In genomic region chr2:20482711-20483110, GRCh38 we compare ENCODE assay signal across 17 cellular contexts. TPM values are rescaled to one million over a fixed set of nuclear protein-coding genes. Genes with fewer than 3 reads are reported as not detected.
DNase-seq lines count a peak whose midpoint lies in the region; ATAC-seq and TF ChIP-seq lines count a peak whose summit lies in the region.
"Had no signal": no experiment of that assay in that cellular context is flagged by ENCODE, and none has a peak within 500 bp of the region (broad histone marks: within the 10 kb centered on the region; RNA-seq: fewer than 3 reads in every experiment).

No MANE protein-coding gene starts in this region.

- DNase-seq in heart right ventricle (no peak), left cardiac atrium (no peak), caudate nucleus (lab: John Stamatoyannopoulos, UW) (no peak), gastrocnemius medialis (no peak), tibial nerve (ENCODE audit: low spot score in 2 of 2) (no peak), colonic mucosa (no peak), hepatocyte (ENCODE audit: low spot score) (no peak)
- DNase-seq: CD4-positive, alpha-beta memory T cell; H9; IMR-90; Kasumi-1; NCI-H1105 treated with DMSO at 0.1 percent for 48 hours; NCI-H1694 treated with DMSO at 0.1 percent for 48 hours; NCI-H2107; NCI-H2227 treated with DMSO at 0.1 percent for 48 hours; NCI-H524 treated with DMSO at 0.1 percent for 48 hours had no signal

- H3K27me3 ChIP-seq in heart right ventricle (no peaks in the 10 kb centered on the region), gastrocnemius medialis (no peaks in the 10 kb centered on the region), tibial nerve (no peaks in the 10 kb centered on the region), colonic mucosa (no peaks in the 10 kb centered on the region), hepatocyte (no peaks in the 10 kb centered on the region)

- no peak overlapping the region for H3K4me2 ChIP-seq in hepatocyte

- TF ChIP-seq CTCF in heart right ventricle (IDR thresholded peaks at IDR 0.05), result no peak
- TF ChIP-seq CTCF in gastrocnemius medialis (IDR thresholded peaks at IDR 0.05 in 4 of 5, conservative IDR thresholded peaks at IDR 0.05 in 1 of 5), result no peak
- TF ChIP-seq CTCF in tibial nerve (IDR thresholded peaks at IDR 0.05), result no peak
- TF ChIP-seq CTCF in colonic mucosa (IDR thresholded peaks at IDR 0.05), result no peak
- no peak for TF ChIP-seq CTCF in hepatocyte (IDR thresholded peaks at IDR 0.05; ENCODE audit: poor library complexity)

- H3K4me1 ChIP-seq in heart right ventricle (peaks cover 0 to 34% (median 14%) of the 10 kb centered on the region in 9 donors), gastrocnemius medialis (peaks cover 14 to 40% of the 10 kb centered on the region in 2 donors), tibial nerve (peaks cover 0 to 52% (median 26%) of the 10 kb centered on the region in 4 donors), colonic mucosa (no peaks in the 10 kb centered on the region), hepatocyte (ENCODE audit: insufficient read depth) (no peaks in the 10 kb centered on the region)

- no peak overlapping the region for H2AFZ ChIP-seq in hepatocyte

- TF ChIP-seq POLR2A in gastrocnemius medialis (IDR thresholded peaks at IDR 0.05), result no peak
- TF ChIP-seq POLR2A in tibial nerve (IDR thresholded peaks at IDR 0.05), result no peak

- H3K36me3 ChIP-seq in heart right ventricle (no peaks in the 10 kb centered on the region), gastrocnemius medialis (no peaks in the 10 kb centered on the region), tibial nerve (no peaks in the 10 kb centered on the region), colonic mucosa (no peaks in the 10 kb centered on the region), hepatocyte (replicated peaks; ENCODE audit: insufficient read depth, low read depth) (no peaks in the 10 kb centered on the region)

- peaks cover 0 to 5% (median 0%) of the 10 kb centered on the region in 11 donors for H3K9me3 ChIP-seq in heart right ventricle
- H3K9me3 ChIP-seq in gastrocnemius medialis, result no peaks in the 10 kb centered on the region
- H3K9me3 ChIP-seq in tibial nerve, result no peaks in the 10 kb centered on the region
- H3K9me3 ChIP-seq in colonic mucosa, result no peaks in the 10 kb centered on the region
- H3K9me3 ChIP-seq in hepatocyte (ENCODE audit: low read depth), result no peaks in the 10 kb centered on the region

- H3K9me2 ChIP-seq in hepatocyte (replicated peaks; ENCODE audit: insufficient read depth), result no peaks in the 10 kb centered on the region

- 75 to 90% methylated on average over 3 of the region's 3 CpGs for WGBS in heart right ventricle, 2 donors
- WGBS in tibial nerve, 2 donors, result 71 to 81% methylated on average over 3 of the region's 3 CpGs
- 96% methylated on average over 3 of the region's 3 CpGs for WGBS in hepatocyte (ENCODE audit: low lambda C conversion rate, missing lambda C conversion rate)

- ATAC-seq in heart right ventricle (peak in 1 of 8 donors; percentile 22), left cardiac atrium (no peak), gastrocnemius medialis (peak in 1 of 2 donors; percentile 35), HG03457 (IDR thresholded peaks at IDR 0.05; ENCODE audit: unreplicated experiment) (no peak)

- H3K4me3 ChIP-seq in heart right ventricle (no peak overlapping the region), gastrocnemius medialis (peak overlapping the region in 1 of 4 donors; percentile 12), tibial nerve (no peak overlapping the region), colonic mucosa (no peak overlapping the region), hepatocyte (no peak overlapping the region)

- no peaks in the 10 kb centered on the region for H3K79me2 ChIP-seq in hepatocyte

- intact Hi-C loops in heart right ventricle (cut with DNase I), result loop anchor here in 1 of 10 donors (5.0 kb wide), 1 partner anchor 40 kb away; no protein-coding TSS in a partner anchor
- intact Hi-C loops in left cardiac atrium (cut with DNase I), result no loop called here
- intact Hi-C loops in gastrocnemius medialis (cut with DNase I; ENCODE audit: low total_unique reads), result no loop called here
- intact Hi-C loops in colonic mucosa (cut with DNase I), result no loop called here

- no peak overlapping the region for H3K9ac ChIP-seq in colonic mucosa (ENCODE audit: low read depth in 2 of 2, low read length in 2 of 2)

- H3K27ac ChIP-seq in heart right ventricle (peak overlapping the region in 6 of 10 donors; percentile 31 to 61 (median 44)), caudate nucleus (ENCODE audit: low read depth, low read length) (peak overlapping the region; percentile 64), gastrocnemius medialis (peak overlapping the region; percentile 53 to 80 (median 66)), tibial nerve (peak overlapping the region; percentile 35 to 91 (median 66)), colonic mucosa (no peak overlapping the region), hepatocyte (no peak overlapping the region)

- in situ Hi-C loops in gastrocnemius medialis (cut with MboI; ENCODE audit: low sequenced_read_pairs in 4 of 4), result no loop called here

- no peaks in the 10 kb centered on the region for H4K20me1 ChIP-seq in hepatocyte (ENCODE audit: insufficient read depth, poor library complexity, severe bottlenecking)

- no peak for TF ChIP-seq EP300 in tibial nerve (IDR thresholded peaks at IDR 0.05)

RNA-seq across cellular contexts. Expression of gene RHOB, which starts 35.8 kb away (rescaled TPM):
- total RNA-seq in heart right ventricle (100 to 1,000 TPM; 105 to 313 (median 157) TPM), left cardiac atrium (100 to 1,000 TPM; 224 to 279 TPM), gastrocnemius medialis (1,000 to 10,000 TPM in 2 of 4 donors, 100 to 1,000 TPM in 2; 696 to 1,267 (median 1,094) TPM), tibial nerve (1,000 to 10,000 TPM; 1,356 to 1,875 (median 1,699) TPM), colonic mucosa (100 to 1,000 TPM in 1 of 2 donors, 10 to 100 TPM in 1; 77.5 to 165 TPM), hepatocyte (387 and 429 TPM in 2 replicates)
- polyA plus RNA-seq in heart right ventricle (100 to 1,000 TPM; 151 to 337 TPM), hepatocyte (103 and 146 TPM in 2 replicates)

Comparison
In these comparisons a context has a peak if more than half of its experiments do, and no peak if none do; other contexts are left out.
1. H3K27ac ChIP-seq: peak in heart right ventricle (6 of 10), caudate nucleus (single experiment), gastrocnemius medialis (4 of 4) and tibial nerve (4 of 4); none in colonic mucosa (single experiment) and hepatocyte (single experiment).